In genomic region chr14:45112886-45113772, GRCh38 we compare ENCODE assay signal across 1 cellular context.
TF ChIP-seq lines count a peak whose summit lies in the region.

No MANE protein-coding gene starts in this region.

TF ChIP-seq in K562, 482 proteins besides CTCF, POLR2A, EP300 and RAD21 (continued from another document):
- TF ChIP-seq ZNF518B (CRISPR knock-in tag; IDR thresholded peaks at IDR 0.05): no peak
- TF ChIP-seq NFIC (IDR thresholded peaks at IDR 0.05): peak; percentile 96
- no peak for TF ChIP-seq HIVEP1 (CRISPR knock-in tag; IDR thresholded peaks at IDR 0.05)
- TF ChIP-seq PREB (CRISPR knock-in tag; IDR thresholded peaks at IDR 0.05): no peak
- TF ChIP-seq E2F5 (CRISPR knock-in tag; IDR thresholded peaks at IDR 0.05): no peak
- no peak for TF ChIP-seq NCOA2 (IDR thresholded peaks at IDR 0.05; ENCODE audit: partially characterized antibody in 2 of 2)
- no peak for TF ChIP-seq EHMT2 (IDR thresholded peaks at IDR 0.05)
- TF ChIP-seq ZBED1 (IDR thresholded peaks at IDR 0.05): no peak
- no peak for TF ChIP-seq ESRRA (IDR thresholded peaks at IDR 0.05; ENCODE audit: borderline replicate concordance, low read depth)
- TF ChIP-seq BRD4 (IDR thresholded peaks at IDR 0.05): no peak
- peak in 1 of 2 experiments; percentile 37; a peak in 1 of 4 replicates for TF ChIP-seq FOXA3 (CRISPR knock-in tag; conservative IDR thresholded peaks at IDR 0.05 in 1 of 2, IDR thresholded peaks at IDR 0.05 in 1 of 2)
- TF ChIP-seq ZNF311 (CRISPR knock-in tag; IDR thresholded peaks at IDR 0.05): no peak
- TF ChIP-seq TAF9B (IDR thresholded peaks at IDR 0.05; ENCODE audit: partially characterized antibody): no peak
- TF ChIP-seq TCF3 (CRISPR knock-in tag; IDR thresholded peaks at IDR 0.05): no peak
- no peak for TF ChIP-seq KDM2B (CRISPR knock-in tag; IDR thresholded peaks at IDR 0.05)
- no peak for TF ChIP-seq NCOA1 (IDR thresholded peaks at IDR 0.05; ENCODE audit: low read depth)
- no peak for TF ChIP-seq TSC22D4 (tag; IDR thresholded peaks at IDR 0.05)
- TF ChIP-seq HDAC6 (IDR thresholded peaks at IDR 0.05; ENCODE audit: low read depth, low read length): no peak
- TF ChIP-seq PYGO2 (tag; IDR thresholded peaks at IDR 0.05): no peak
- TF ChIP-seq NCOR1 (IDR thresholded peaks at IDR 0.05): no peak
- no peak for TF ChIP-seq RFX7 (CRISPR knock-in tag; IDR thresholded peaks at IDR 0.05)
- TF ChIP-seq NFXL1 (CRISPR knock-in tag; IDR thresholded peaks at IDR 0.05): no peak
- no peak for TF ChIP-seq BRD9 (IDR thresholded peaks at IDR 0.05; ENCODE audit: low read depth, partially characterized antibody)
- TF ChIP-seq TAF7 (tag; IDR thresholded peaks at IDR 0.05): no peak
- TF ChIP-seq RBM17 (IDR thresholded peaks at IDR 0.05; ENCODE audit: borderline replicate concordance, low read depth, low read length): no peak
- peak; percentile 92 for TF ChIP-seq NFIX (CRISPR knock-in tag; IDR thresholded peaks at IDR 0.05; ENCODE audit: low read depth)
